Comparison of ENCODE assay signal across 8 cellular contexts in the genomic region with DNA sequence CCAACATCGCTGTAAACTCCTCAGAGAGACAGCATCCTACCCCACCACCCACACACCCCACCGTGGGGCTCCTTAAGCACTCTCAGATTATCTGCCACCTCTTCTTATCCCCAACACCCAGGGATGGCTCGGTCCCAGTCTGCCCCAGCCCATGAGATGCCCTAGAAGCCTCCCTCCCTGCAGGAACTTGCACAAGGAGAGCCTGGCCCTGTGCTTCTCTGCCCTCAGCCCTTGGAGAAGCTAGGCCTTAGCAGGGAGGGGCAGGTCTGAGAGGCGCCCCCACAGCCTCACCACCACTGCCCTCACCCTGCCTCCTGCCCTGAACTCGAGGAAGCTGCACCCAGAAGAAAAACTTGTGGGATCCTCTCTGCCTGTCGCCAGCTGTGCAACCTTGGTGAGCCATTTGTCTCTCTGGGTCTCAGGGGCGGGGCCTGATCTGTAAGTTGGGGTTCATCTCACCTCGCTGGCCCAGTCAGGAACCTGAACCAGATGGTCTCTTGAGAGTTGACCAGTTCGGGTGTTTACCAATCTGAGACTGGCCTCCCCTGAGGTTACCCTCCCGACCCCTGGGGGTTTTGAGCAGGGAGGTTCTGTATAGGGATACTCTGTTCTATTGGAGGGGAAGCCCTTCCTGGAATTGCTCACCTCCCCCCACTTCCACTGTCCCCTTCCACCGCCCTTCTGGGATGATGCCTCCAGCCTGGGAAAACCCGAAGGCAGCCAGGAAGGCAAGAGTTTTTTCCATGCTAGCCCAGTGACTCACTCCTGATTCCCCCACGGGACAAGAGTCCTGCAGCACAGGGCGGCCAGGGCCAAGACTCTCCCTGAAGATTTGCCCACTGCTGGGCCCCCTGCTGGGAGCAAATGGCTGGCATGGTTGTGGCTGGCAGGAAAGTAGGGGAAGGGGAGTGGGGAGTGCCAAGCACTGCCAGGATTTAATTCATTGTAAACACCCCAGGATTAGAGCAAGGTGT. TPM values are rescaled to one million over a fixed set of nuclear protein-coding genes. Genes with fewer than 3 reads are reported as not detected.
DNase-seq lines count a peak whose midpoint lies in the region; ATAC-seq, FAIRE-seq and TF ChIP-seq lines count a peak whose summit lies in the region.

S100A3 (minus strand) TSS at position 537 of the 974 bp plus-strand sequence. CDS start 773 bp downstream, outside the sequence.

- no peak within 1 kb of the TSS for H2AFZ ChIP-seq in OCI-LY7 (ENCODE audit: low read length)

- H3K27me3 Mint-ChIP-seq in mesothelial cell of epicardium (ENCODE audit: low read depth) = no peaks in the 10 kb centered on the region

- H3K9me3 Mint-ChIP-seq in mesothelial cell of epicardium = no peaks in the 10 kb centered on the region

- peak within 1 kb of the TSS; percentile 66 for H3K27ac Mint-ChIP-seq in mesothelial cell of epicardium

- no peaks in the 10 kb centered on the region for H3K9me2 ChIP-seq in OCI-LY7 (ENCODE audit: insufficient read depth, low read length)

- H3K9me3 ChIP-seq in A549 (no peaks in the 10 kb centered on the region), colonic mucosa (no peaks in the 10 kb centered on the region), OCI-LY7 (ENCODE audit: low read length) (no peaks in the 10 kb centered on the region)

- no peak for TF ChIP-seq POLR2A in A549 (IDR thresholded peaks at IDR 0.05; ENCODE audit: low read length)

- POLR2A ChIA-PET in A549 (lab: Yijun Ruan, JAX) (interaction anchor here (2.0 to 6.8 kb wide), 3 partner anchors 15 to 17 kb away, joined by 9 to 114 read pairs (median 18); partner anchors contain the start of genes S100A2 and S100A6), OCI-LY7 (lab: Charles Lee) (interaction anchor here (0.5 kb wide), 1 partner anchor 51 kb away, joined by 3 read pairs; no protein-coding TSS in a partner anchor)

- H3K36me3 Mint-ChIP-seq in mesothelial cell of epicardium = no peaks in the 10 kb centered on the region

- no peak within 1 kb of the TSS for H3K4me3 Mint-ChIP-seq in mesothelial cell of epicardium

- peak within 1 kb of the TSS; percentile 23 to 28 for H3K9ac ChIP-seq in colonic mucosa (ENCODE audit: low read depth in 2 of 2, low read length in 2 of 2)

- H3K4me3 ChIP-seq in A549 = 0 out of 3 replicates have a peak within 1 kb of the TSS, but pooled peaks have one; percentile 7
- no peak within 1 kb of the TSS for H3K4me3 ChIP-seq in colonic mucosa
- no peak within 1 kb of the TSS for H3K4me3 ChIP-seq in OCI-LY7 (ENCODE audit: low read depth, low read length, poor library complexity, severe bottlenecking)

- H3K36me3 ChIP-seq in colonic mucosa (no peaks in the 10 kb centered on the region), OCI-LY7 (ENCODE audit: insufficient read depth, low read length) (no peaks in the 10 kb centered on the region)

- H4K20me1 ChIP-seq in OCI-LY7 (ENCODE audit: insufficient read depth, low read length) = no peaks in the 10 kb centered on the region

- TF ChIP-seq CTCF in A549 (IDR thresholded peaks at IDR 0.05) (0 out of 3 replicates have a peak, but pooled peaks have one; percentile 11), colonic mucosa (IDR thresholded peaks at IDR 0.05) (no peak), mesothelial cell of epicardium (IDR thresholded peaks at IDR 0.05; ENCODE audit: unreplicated experiment) (no peak), GM20000 (IDR thresholded peaks at IDR 0.05; ENCODE audit: extremely low read depth, missing control alignments) (no peak), OCI-LY7 (conservative IDR thresholded peaks at IDR 0.05; ENCODE audit: low read length) (no peak)

- H3K4me2 ChIP-seq in A549 = peak within 1 kb of the TSS; percentile 99
- no peak within 1 kb of the TSS for H3K4me2 ChIP-seq in OCI-LY7 (ENCODE audit: low read length)

- no peaks in the 10 kb centered on the region for H3K27me3 ChIP-seq in colonic mucosa

- intact Hi-C loops in colonic mucosa (cut with DNase I) = no loop called here
- intact Hi-C loops in OCI-LY7 (cut with micrococcal nuclease; ENCODE audit: unreplicated experiment) = no loop called here

- TF ChIP-seq RAD21 in A549 (conservative IDR thresholded peaks at IDR 0.05 in 1 of 2, IDR thresholded peaks at IDR 0.05 in 1 of 2) = peak; percentile 42 to 43; a peak in 3 of 5 replicates

- BruUV-seq in OCI-LY7 (replicated peaks; lab: Mats Ljungman, UMichigan) = no TSS peak

- DNase-seq in A549 (ENCODE audit: low read depth in 1 of 2, low spot score in 1 of 2) (peak; percentile 89 to 91), HS-5 (ENCODE audit: low read depth) (peak; percentile 83), colonic mucosa (peak; percentile 17), mesothelial cell of epicardium (ENCODE audit: low spot score in 2 of 2, unreplicated experiment in 2 of 2) (no peak), NCI-H510A treated with DMSO at 0.1 percent for 48 hours (lab: John Stamatoyannopoulos, UW) (no peak), GM20000 (ENCODE audit: low spot score) (no peak), OCI-LY7 (ENCODE audit: low spot score) (no peak)
- no peak for DNase-seq in activated CD4-positive, alpha-beta T cell treated with anti-CD3 and anti-CD28 coated beads, Interleukin-2, amount 50 U/mL, for 4 hours

- peak in 1 of 2 experiments; percentile 57; a peak in 1 of 5 replicates for TF ChIP-seq EP300 in A549 (IDR thresholded peaks at IDR 0.05)

- peaks cover 74% of the 10 kb centered on the region for H3K4me1 Mint-ChIP-seq in mesothelial cell of epicardium

- H3K4me1 ChIP-seq in A549 (peaks cover 83% of the 10 kb centered on the region), colonic mucosa (peaks cover 20% of the 10 kb centered on the region), OCI-LY7 (ENCODE audit: insufficient read depth, low read length, poor library complexity, severe bottlenecking) (peaks cover 16% of the 10 kb centered on the region)

- CTCF ChIA-PET in A549 (lab: Yijun Ruan, JAX) = interaction anchor here (0.5 to 16.2 kb wide), 10 partner anchors 8 to 1744 kb away, joined by 3 to 141 read pairs (median 33); partner anchors contain the start of genes LINGO4, S100A2, S100A5 and S100A6
- CTCF ChIA-PET in OCI-LY7 (lab: Charles Lee; ENCODE audit: unreplicated experiment) = no interaction called here

- FAIRE-seq in A549 (lab: Jason Lieb, UNC) = no peak

- 22% methylated on average over 14 of the region's 14 CpGs for WGBS in A549 (ENCODE audit: missing lambda C conversion rate)

- H3K79me2 ChIP-seq in OCI-LY7 (ENCODE audit: insufficient read depth, low read depth, low read length) = no peaks in the 10 kb centered on the region

- peak within 1 kb of the TSS; percentile 96 to 97 for H3K27ac ChIP-seq in A549
- H3K27ac ChIP-seq in colonic mucosa = peak within 1 kb of the TSS; percentile 30
- no peak within 1 kb of the TSS for H3K27ac ChIP-seq in OCI-LY7 (ENCODE audit: low read depth, low read length, poor library complexity, severe bottlenecking)

- peak; percentile 52 to 65 for ATAC-seq in A549

TF ChIP-seq in A549, 52 proteins besides CTCF, POLR2A, EP300 and RAD21 (continues in another document):
- TF ChIP-seq MAZ (IDR thresholded peaks at IDR 0.05; ENCODE audit: borderline replicate concordance, low read depth, low read length) (no peak), E2F6 (IDR thresholded peaks at IDR 0.05; ENCODE audit: borderline replicate concordance, low read depth) (peak; percentile 63; the same call in 1 of the 2 replicates), KDM5A (IDR thresholded peaks at IDR 0.05) (no peak), FOSL2 (IDR thresholded peaks at IDR 0.05) (peak; percentile 45), FOSL2 (CRISPR knock-in tag; IDR thresholded peaks at IDR 0.05) (peak; percentile 96), JUN (IDR thresholded peaks at IDR 0.05) (peak in 1 of 2 experiments; percentile 73; a peak in 3 of 5 replicates), HOXB13 (CRISPR knock-in tag; IDR thresholded peaks at IDR 0.05; ENCODE audit: low read depth) (peak; percentile 15; the same call in 1 of the 2 replicates), CHD2 (IDR thresholded peaks at IDR 0.05; ENCODE audit: low read length, partially characterized antibody) (no peak)
- TF ChIP-seq, protein P1, sequence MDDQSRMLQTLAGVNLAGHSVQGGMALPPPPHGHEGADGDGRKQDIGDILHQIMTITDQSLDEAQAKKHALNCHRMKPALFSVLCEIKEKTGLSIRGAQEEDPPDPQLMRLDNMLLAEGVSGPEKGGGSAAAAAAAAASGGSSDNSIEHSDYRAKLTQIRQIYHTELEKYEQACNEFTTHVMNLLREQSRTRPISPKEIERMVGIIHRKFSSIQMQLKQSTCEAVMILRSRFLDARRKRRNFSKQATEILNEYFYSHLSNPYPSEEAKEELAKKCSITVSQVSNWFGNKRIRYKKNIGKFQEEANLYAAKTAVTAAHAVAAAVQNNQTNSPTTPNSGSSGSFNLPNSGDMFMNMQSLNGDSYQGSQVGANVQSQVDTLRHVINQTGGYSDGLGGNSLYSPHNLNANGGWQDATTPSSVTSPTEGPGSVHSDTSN (IDR thresholded peaks at IDR 0.05) = peak; percentile 67
- TF ChIP-seq, protein P2, sequence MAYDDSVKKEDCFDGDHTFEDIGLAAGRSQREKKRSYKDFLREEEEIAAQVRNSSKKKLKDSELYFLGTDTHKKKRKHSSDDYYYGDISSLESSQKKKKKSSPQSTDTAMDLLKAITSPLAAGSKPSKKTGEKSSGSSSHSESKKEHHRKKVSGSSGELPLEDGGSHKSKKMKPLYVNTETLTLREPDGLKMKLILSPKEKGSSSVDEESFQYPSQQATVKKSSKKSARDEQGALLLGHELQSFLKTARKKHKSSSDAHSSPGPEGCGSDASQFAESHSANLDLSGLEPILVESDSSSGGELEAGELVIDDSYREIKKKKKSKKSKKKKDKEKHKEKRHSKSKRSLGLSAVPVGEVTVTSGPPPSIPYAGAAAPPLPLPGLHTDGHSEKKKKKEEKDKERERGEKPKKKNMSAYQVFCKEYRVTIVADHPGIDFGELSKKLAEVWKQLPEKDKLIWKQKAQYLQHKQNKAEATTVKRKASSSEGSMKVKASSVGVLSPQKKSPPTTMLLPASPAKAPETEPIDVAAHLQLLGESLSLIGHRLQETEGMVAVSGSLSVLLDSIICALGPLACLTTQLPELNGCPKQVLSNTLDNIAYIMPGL (CRISPR knock-in tag; IDR thresholded peaks at IDR 0.05; ENCODE audit: borderline replicate concordance) = no peak

RNA-seq across cellular contexts. Expression of gene S100A3, which starts in this region (rescaled TPM):
- 25.0 and 25.4 TPM in 2 replicates for polyA plus RNA-seq in A549 (2011; rRNA removed)
- polyA plus RNA-seq in A549 (2012; cell fraction: cytosol; rRNA removed) = 73.2 and 85.8 TPM in 2 replicates
- polyA plus RNA-seq in A549 (2012; cell fraction: nucleus; rRNA removed) = 64.8 and 72.8 TPM in 2 replicates
- polyA plus RNA-seq in A549 (2017; fragmentation: RNase III; extraction: RNeasy Plus Mini Kit Qiagen cat#74134 plus additional on column Dnase treatment) = 71.1 to 88.9 TPM (median 74.0 TPM) in 3 replicates
- polyA minus RNA-seq in A549 (2011; rRNA and poly(A)+ RNA removed) = 16.9 and 18.6 TPM in 2 replicates
- total RNA-seq in colonic mucosa = under 1 TPM in 1 of 2 donors, not detected in 1; 0.61 TPM
- total RNA-seq in mesothelial cell of epicardium = not detected in 3 replicates
- total RNA-seq in OCI-LY7 (2014; rRNA removed; shearing (Covaris generic)) = not detected in 2 replicates
- not detected in 2 replicates for total RNA-seq in OCI-LY7 (2022)

Comparison
In these comparisons a context has a peak if more than half of its experiments do, and no peak if none do; other contexts are left out.
1. Peak in DNase-seq, H3K27ac ChIP-seq and H3K9ac ChIP-seq in colonic mucosa; RNA of the gene not detected or under 1 TPM.
2. DNase-seq: peak in A549 (2 of 2) and HS-5 (single experiment); none in mesothelial cell of epicardium (0 of 2), NCI-H510A treated with DMSO at 0.1 percent for 48 hours (single experiment), GM20000 (single experiment), OCI-LY7 (single experiment) and activated CD4-positive, alpha-beta T cell treated with anti-CD3 and anti-CD28 coated beads, Interleukin-2, amount 50 U/mL, for 4 hours (0 of 2).